9 cellular contexts compared by ENCODE assay signal in genomic region chr3:110389005-110389404, GRCh38.
"Had no signal": no experiment of that assay in that cellular context is flagged by ENCODE, and none has a peak within 500 bp of the region (broad histone marks: within the 10 kb centered on the region; RNA-seq: fewer than 3 reads in every experiment).

No MANE protein-coding gene starts in this region.

- DNase-seq: H9, Karpas-422, KG1 had no signal

- FAIRE-seq: H1, H54, HepG2, K562 had no signal

- H3K27ac ChIP-seq: HL-60 had no signal

- H3K4me3 ChIP-seq: GM23338, K562 had no signal

- H3K4me2 ChIP-seq: GM23338 had no signal

- ATAC-seq: GM23338, HepG2, K562 had no signal
